Comparison of ENCODE assay signal across 9 cellular contexts in genomic region chr11:35785287-35786167, GRCh38.
DNase-seq lines count a peak whose midpoint lies in the region; ATAC-seq and TF ChIP-seq lines count a peak whose summit lies in the region.
"Had no signal": no experiment of that assay in that cellular context is flagged by ENCODE, and none has a peak within 500 bp of the region (broad histone marks: within the 10 kb centered on the region; RNA-seq: fewer than 3 reads in every experiment).

No MANE protein-coding gene starts in this region.

- peak; percentile 84 to 93 for ATAC-seq in activated T-cell treated with anti-CD3 and anti-CD28 coated beads, Interleukin-2, amount 50 U/mL, for 72 hours (replicated peaks in 1 of 2)
- ATAC-seq in HG02973 (IDR thresholded peaks at IDR 0.05; ENCODE audit: unreplicated experiment) = peak; percentile 55
- ATAC-seq in stimulated activated naive CD8-positive, alpha-beta T cell treated with anti-CD3 and anti-CD28 coated beads, Interleukin-15, Interleukin-2, amounts not matched to agents 100 U/mL and 50 U/mL, for 24 hours = peak; percentile 90
- ATAC-seq: body of pancreas had no signal

- peak overlapping the region; percentile 30 for H3K27ac ChIP-seq in VCaP
- H3K27ac ChIP-seq: body of pancreas had no signal

- peak; percentile 1 to 4 for DNase-seq in activated T-cell treated with anti-CD3 and anti-CD28 coated beads, Interleukin-2, amount 50 U/mL, for 72 hours
- DNase-seq in activated T-cell treated with anti-CD3 and anti-CD28 coated beads, Interleukin-2, amount 50 U/mL, for 48 hours = no peak
- DNase-seq in stimulated activated naive CD8-positive, alpha-beta T cell treated with anti-CD3 and anti-CD28 coated beads, Interleukin-15, Interleukin-2, amounts not matched to agents 100 U/mL and 50 U/mL, for 24 hours = no peak
- DNase-seq in foreskin melanocyte = no peak
- no peak for DNase-seq in midbrain (lab: John Stamatoyannopoulos, UW)
- DNase-seq in activated effector memory CD4-positive, alpha-beta T cell treated with anti-CD3 and anti-CD28 coated beads, Interleukin-2, amount 50 U/mL, for 16 hours = no peak
- DNase-seq: body of pancreas had no signal

- H3K27me3 Mint-ChIP-seq in activated T-cell treated with anti-CD3 and anti-CD28 coated beads, Interleukin-2, amount 50 U/mL, for 72 hours (ENCODE audit: low read depth) = no peaks in the 10 kb centered on the region

- H3K9me3 Mint-ChIP-seq in activated T-cell treated with anti-CD3 and anti-CD28 coated beads, Interleukin-2, amount 50 U/mL, for 72 hours = no peaks in the 10 kb centered on the region

- no peak overlapping the region for H3K27ac Mint-ChIP-seq in activated T-cell treated with anti-CD3 and anti-CD28 coated beads, Interleukin-2, amount 50 U/mL, for 72 hours

- no peak for TF ChIP-seq CTCF in VCaP (conservative IDR thresholded peaks at IDR 0.05)

- peaks cover 55% of the 10 kb centered on the region for H3K4me1 Mint-ChIP-seq in activated T-cell treated with anti-CD3 and anti-CD28 coated beads, Interleukin-2, amount 50 U/mL, for 72 hours (ENCODE audit: low read depth)

- H3K36me3 Mint-ChIP-seq in activated T-cell treated with anti-CD3 and anti-CD28 coated beads, Interleukin-2, amount 50 U/mL, for 72 hours (ENCODE audit: insufficient read depth in 2 of 2) = no peaks in the 10 kb centered on the region

- peak overlapping the region in 1 of 2 donors; percentile 19 for H3K4me3 Mint-ChIP-seq in activated T-cell treated with anti-CD3 and anti-CD28 coated beads, Interleukin-2, amount 50 U/mL, for 72 hours

Comparison
In these comparisons a context has a peak if more than half of its experiments do, and no peak if none do; other contexts are left out.
1. DNase-seq: peak in activated T-cell treated with anti-CD3 and anti-CD28 coated beads, Interleukin-2, amount 50 U/mL, for 72 hours (2 of 2); none in activated T-cell treated with anti-CD3 and anti-CD28 coated beads, Interleukin-2, amount 50 U/mL, for 48 hours (0 of 2), stimulated activated naive CD8-positive, alpha-beta T cell treated with anti-CD3 and anti-CD28 coated beads, Interleukin-15, Interleukin-2, amounts not matched to agents 100 U/mL and 50 U/mL, for 24 hours (single experiment), foreskin melanocyte (single experiment), midbrain (single experiment) and activated effector memory CD4-positive, alpha-beta T cell treated with anti-CD3 and anti-CD28 coated beads, Interleukin-2, amount 50 U/mL, for 16 hours (single experiment).
2. Peak in every context shown above with its lines, with median percentiles within 50 percentile points of each other: ATAC-seq.